In genomic region chr17:9434502-9435113, GRCh38 we compare ENCODE assay signal across 21 cellular contexts.
DNase-seq lines count a peak whose midpoint lies in the region; TF ChIP-seq lines count a peak whose summit lies in the region.
"Had no signal": no experiment of that assay in that cellular context is flagged by ENCODE, and none has a peak within 500 bp of the region (broad histone marks: within the 10 kb centered on the region; RNA-seq: fewer than 3 reads in every experiment).

No MANE protein-coding gene starts in this region.

- no peaks in the 10 kb centered on the region for H3K9me3 ChIP-seq in esophagus squamous epithelium
- no peaks in the 10 kb centered on the region for H3K9me3 ChIP-seq in prostate gland
- H3K9me3 ChIP-seq: Peyer's patch had no signal

- peak; percentile 12 for DNase-seq in GM06990 (ENCODE audit: extremely low read depth, insufficient read length)
- DNase-seq in M059J (ENCODE audit: low read depth) = peak; percentile 15
- DNase-seq in esophagus squamous epithelium (lab: John Stamatoyannopoulos, UW) = no peak
- DNase-seq in prostate gland (ENCODE audit: low spot score) = no peak
- DNase-seq in activated CD4-positive, CD25-positive, alpha-beta regulatory T cell (lab: John Stamatoyannopoulos, UW) = no peak
- DNase-seq in activated CD4-positive, alpha-beta T cell treated with anti-CD3 and anti-CD28 coated beads, Interleukin-2, amount 50 U/mL, for 1 hour = no peak
- DNase-seq in amniotic stem cell (lab: John Stamatoyannopoulos, UW) = no peak
- DNase-seq in stimulated activated CD4-positive, alpha-beta T cell treated with anti-CD3 and anti-CD28 coated beads, Interleukin-15, amount 100 ng/mL, for 24 hours = no peak
- DNase-seq: activated CD4-positive, alpha-beta T cell treated with anti-CD3 and anti-CD28 coated beads for 36 hours; activated CD8-positive, alpha-beta memory T cell treated with anti-CD3 and anti-CD28 coated beads, Interleukin-2, amount 50 U/mL, for 4 hours; activated effector memory CD4-positive, alpha-beta T cell treated with Interleukin-2 at 50 U/mL for 16 hours; AML-193; central memory CD4-positive, alpha-beta T cell; COR-L47; effector memory CD4-positive, alpha-beta T cell; NCI-H2107; NCI-H748 treated with DMSO at 0.1 percent for 48 hours; Peyer's patch; stimulated activated CD4-positive, alpha-beta T cell treated with anti-CD3 and anti-CD28 coated beads, Interleukin-4, amount 100 ng/mL, for 1 hour; T1000 had no signal

- H3K27me3 ChIP-seq in GM06990 (replicated peaks; ENCODE audit: control insufficient read depth, insufficient read depth, low read length) = no peaks in the 10 kb centered on the region
- H3K27me3 ChIP-seq in esophagus squamous epithelium = no peaks in the 10 kb centered on the region
- H3K27me3 ChIP-seq in prostate gland (replicated peaks; ENCODE audit: insufficient read depth) = no peaks in the 10 kb centered on the region
- H3K27me3 ChIP-seq: Peyer's patch had no signal

- intact Hi-C loops in esophagus squamous epithelium (cut with DNase I) (no loop called here), prostate gland (cut with DNase I) (no loop called here)

- H3K36me3 ChIP-seq in GM06990 (ENCODE audit: control insufficient read depth, insufficient read depth, low read length) (no peaks in the 10 kb centered on the region), esophagus squamous epithelium (no peaks in the 10 kb centered on the region), prostate gland (no peaks in the 10 kb centered on the region)
- H3K36me3 ChIP-seq: Peyer's patch had no signal

- TF ChIP-seq POLR2A in esophagus squamous epithelium (IDR thresholded peaks at IDR 0.05) (no peak), prostate gland (IDR thresholded peaks at IDR 0.05) (peak; percentile 26)

- H3K4me1 ChIP-seq in esophagus squamous epithelium (peaks cover 0 to 34% (median 10%) of the 10 kb centered on the region in 3 donors), prostate gland (replicated peaks) (peaks cover 11% of the 10 kb centered on the region)

- 82 to 91% methylated on average over 2 to 3 of the region's 3 CpGs for WGBS in esophagus squamous epithelium, 2 donors
- 82% methylated on average over 3 of the region's 3 CpGs for WGBS in prostate gland

- TF ChIP-seq CTCF in GM06990 (IDR thresholded peaks at IDR 0.05; ENCODE audit: insufficient read depth, low read length, poor library complexity, severe bottlenecking) = no peak
- TF ChIP-seq CTCF in esophagus squamous epithelium (IDR thresholded peaks at IDR 0.05) = no peak
- no peak for TF ChIP-seq CTCF in prostate gland (IDR thresholded peaks at IDR 0.05)

- no peak overlapping the region for H3K4me3 ChIP-seq in GM06990 (replicated peaks; ENCODE audit: low read depth, low read length)
- no peak overlapping the region for H3K4me3 ChIP-seq in esophagus squamous epithelium
- H3K4me3 ChIP-seq in prostate gland = no peak overlapping the region
- H3K4me3 ChIP-seq: Peyer's patch, SK-N-MC had no signal

- peak overlapping the region in 3 of 4 donors; percentile 44 to 84 (median 77) for H3K27ac ChIP-seq in esophagus squamous epithelium
- H3K27ac ChIP-seq in prostate gland = no peak overlapping the region
- H3K27ac ChIP-seq: Peyer's patch, SK-N-MC had no signal

Comparison
In these comparisons a context has a peak if more than half of its experiments do, and no peak if none do; other contexts are left out.
1. DNase-seq: peak in GM06990 (single experiment) and M059J (single experiment); none in esophagus squamous epithelium (single experiment), prostate gland (single experiment), activated CD4-positive, CD25-positive, alpha-beta regulatory T cell (0 of 4), activated CD4-positive, alpha-beta T cell treated with anti-CD3 and anti-CD28 coated beads, Interleukin-2, amount 50 U/mL, for 1 hour (single experiment), amniotic stem cell (single experiment) and stimulated activated CD4-positive, alpha-beta T cell treated with anti-CD3 and anti-CD28 coated beads, Interleukin-15, amount 100 ng/mL, for 24 hours (single experiment).
2. H3K27ac ChIP-seq: peak in esophagus squamous epithelium (3 of 4); none in prostate gland (0 of 2).